11 cellular contexts compared by ENCODE assay signal in the genomic region with DNA sequence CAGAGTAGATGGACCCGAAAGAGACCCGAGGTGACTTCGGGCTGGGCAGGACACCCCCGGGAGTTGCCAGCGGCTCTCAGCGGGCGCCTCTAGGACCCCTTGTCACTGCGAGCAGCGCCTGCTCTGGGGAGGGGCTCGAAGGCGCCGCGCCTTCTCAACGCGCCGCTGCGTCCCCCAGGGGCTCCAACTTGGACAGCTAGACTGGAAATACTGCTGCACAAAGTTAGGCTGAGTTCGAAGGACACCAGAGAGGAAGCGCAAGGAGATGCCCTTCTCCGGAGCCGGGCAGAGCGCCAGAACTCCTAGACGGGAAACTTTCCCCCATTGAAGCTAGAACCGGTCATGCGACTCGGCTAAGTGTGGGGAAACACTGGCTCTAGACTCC. TPM values are rescaled to one million over a fixed set of nuclear protein-coding genes. Genes with fewer than 3 reads are reported as not detected.
A peak's percentile ranks its signal among the peaks of the same experiment; 100 is the strongest.
DNase-seq lines count a peak whose midpoint lies in the region; ATAC-seq and TF ChIP-seq lines count a peak whose summit lies in the region.
"Had no signal": no experiment of that assay in that cellular context is flagged by ENCODE, and none has a peak within 500 bp of the region (broad histone marks: within the 10 kb centered on the region; RNA-seq: fewer than 3 reads in every experiment).

No MANE protein-coding gene starts in this region.

- H3K14ac ChIP-seq in trophoblast cell (ENCODE audit: low read length) = no peak overlapping the region

- intact Hi-C loops in heart left ventricle (cut with DNase I) = no loop called here

- H3K4me3 ChIP-seq in heart left ventricle (peak overlapping the region in 8 of 12 donors; percentile 25 to 47 (median 30)), trophoblast cell (ENCODE audit: low read depth, low read length) (peak overlapping the region; percentile 74)

- no peak overlapping the region for H2AK5ac ChIP-seq in trophoblast cell (ENCODE audit: low read length)

- peak overlapping the region; percentile 100 for H3K4me2 ChIP-seq in trophoblast cell (ENCODE audit: low read length)

- H3K9me3 ChIP-seq in heart left ventricle (no peaks in the 10 kb centered on the region), trophoblast cell (ENCODE audit: insufficient read depth, low read depth, low read length) (no peaks in the 10 kb centered on the region)

- H3K18ac ChIP-seq in trophoblast cell (ENCODE audit: low read length) = no peak overlapping the region

- no peak overlapping the region for H2BK12ac ChIP-seq in trophoblast cell (ENCODE audit: low read length)

- H3K4me1 ChIP-seq in heart left ventricle (peaks cover 0 to 9% (median 0%) of the 10 kb centered on the region in 12 donors), trophoblast cell (ENCODE audit: control insufficient read depth in 1 of 2, insufficient read depth in 2 of 2, low read length in 2 of 2) (peaks cover 0 to 7% of the 10 kb centered on the region in 2 experiments)

- 0 to 3% (median 2%) methylated on average over 3 to 26 of the region's 26 CpGs for WGBS in heart left ventricle, 4 donors
- WGBS in trophoblast cell (ENCODE audit: extremely low coverage, insufficient coverage, insufficient read length) = no CpG with 5 or more reads among the region's 26 CpGs

- no peak for TF ChIP-seq POLR2A in heart left ventricle (IDR thresholded peaks at IDR 0.05)

- H3K9ac ChIP-seq in trophoblast cell (ENCODE audit: low read length) = no peak overlapping the region

- H4K8ac ChIP-seq in trophoblast cell (ENCODE audit: low read depth, low read length) = no peak overlapping the region

- H3K23ac ChIP-seq in trophoblast cell (ENCODE audit: low read length) = no peak overlapping the region

- H3K79me2 ChIP-seq in trophoblast cell (ENCODE audit: control insufficient read depth, insufficient read depth, low read length, poor library complexity) = no peaks in the 10 kb centered on the region

- DNase-seq in ELR (ENCODE audit: low read depth) = peak; percentile 3
- DNase-seq in RWPE1 (ENCODE audit: low spot score) = peak; percentile 10
- peak in 3 of 5 donors; percentile 8 to 49 (median 22) for DNase-seq in heart left ventricle
- DNase-seq in trophoblast cell = no peak
- DNase-seq in NCI-H2107 treated with DMSO at 0.1 percent for 48 hours (lab: John Stamatoyannopoulos, UW; ENCODE audit: unreplicated experiment) = no peak
- DNase-seq in NOMO-1 treated with DMSO at 0.1 percent for 48 hours (lab: John Stamatoyannopoulos, UW; ENCODE audit: unreplicated experiment) = no peak
- no peak for DNase-seq in GM19240 (ENCODE audit: insufficient read length, low spot score)
- no peak for DNase-seq in GF-D8 (lab: John Stamatoyannopoulos, UW)
- DNase-seq: activated T-cell treated with anti-CD3 and anti-CD28 coated beads for 4 hours; stimulated activated CD4-positive, alpha-beta T cell treated with anti-CD3 and anti-CD28 coated beads, Interleukin-1b, Interleukin-23, amount 100 ng/mL, for 48 hours had no signal

- CTCF ChIA-PET in RWPE1 (lab: Yijun Ruan, JAX) = no interaction called here

- no peak overlapping the region for H4K91ac ChIP-seq in trophoblast cell (ENCODE audit: low read depth, low read length)

- H3K4ac ChIP-seq in trophoblast cell (ENCODE audit: low read depth, low read length) = no peak overlapping the region

- no peak overlapping the region for H4K12ac ChIP-seq in trophoblast cell (ENCODE audit: low read depth, low read length)

- H3K27ac ChIP-seq in RWPE1 (no peak overlapping the region), heart left ventricle (no peak overlapping the region), trophoblast cell (ENCODE audit: low read depth, low read length) (no peak overlapping the region)

- TF ChIP-seq CTCF in RWPE1 (conservative IDR thresholded peaks at IDR 0.05; ENCODE audit: low read depth) = no peak
- TF ChIP-seq CTCF in heart left ventricle (IDR thresholded peaks at IDR 0.05) = no peak

- no peaks in the 10 kb centered on the region for H3K79me1 ChIP-seq in trophoblast cell (ENCODE audit: low read length)

- no peak for ATAC-seq in heart left ventricle

- no peak overlapping the region for H2BK5ac ChIP-seq in trophoblast cell (ENCODE audit: low read depth, low read length, poor library complexity)

- H3K36me3 ChIP-seq in heart left ventricle = no peaks in the 10 kb centered on the region
- no peaks in the 10 kb centered on the region for H3K36me3 ChIP-seq in trophoblast cell (ENCODE audit: control insufficient read depth in 1 of 2, insufficient read depth in 2 of 2, low read length in 2 of 2)

- H2BK120ac ChIP-seq in trophoblast cell (ENCODE audit: insufficient read depth, low read length, poor library complexity) = no peak overlapping the region

- H3K27me3 ChIP-seq in heart left ventricle (peaks cover 0 to 33% (median 10%) of the 10 kb centered on the region in 9 donors), trophoblast cell (ENCODE audit: insufficient read depth, low read length) (peaks cover 17% of the 10 kb centered on the region)

- H2AFZ ChIP-seq in trophoblast cell (ENCODE audit: insufficient read depth, low read length, poor library complexity) = no peak overlapping the region

- POLR2A ChIA-PET in RWPE1 (lab: Yijun Ruan, JAX; ENCODE audit: low non-redundant PET) = no interaction called here

RNA-seq across cellular contexts. Expression of a gene that starts 0.5 kb away (rescaled TPM):
- total RNA-seq in heart left ventricle = under 1 TPM in 1 of 9 donors, not detected in 8; 0.19 TPM
- not detected for polyA plus RNA-seq in heart left ventricle
- 0.42 and 0.47 TPM in 2 replicates for polyA plus RNA-seq in trophoblast cell (2013)
- total RNA-seq: RPMI7951 had no signal

Comparison
In these comparisons a context has a peak if more than half of its experiments do, and no peak if none do; other contexts are left out.
1. DNase-seq: peak in ELR (single experiment), RWPE1 (single experiment) and heart left ventricle (3 of 5); none in trophoblast cell (0 of 2), NCI-H2107 treated with DMSO at 0.1 percent for 48 hours (single experiment), NOMO-1 treated with DMSO at 0.1 percent for 48 hours (single experiment), GM19240 (single experiment) and GF-D8 (single experiment).